In genomic region chr18:9348766-9349165, GRCh38 we compare ENCODE assay signal across 23 cellular contexts. TPM values are rescaled to one million over a fixed set of nuclear protein-coding genes. Genes with fewer than 3 reads are reported as not detected.
A peak's percentile ranks its signal among the peaks of the same experiment; 100 is the strongest.
DNase-seq lines count a peak whose midpoint lies in the region; ATAC-seq, FAIRE-seq and TF ChIP-seq lines count a peak whose summit lies in the region.
"Had no signal": no experiment of that assay in that cellular context is flagged by ENCODE, and none has a peak within 500 bp of the region (broad histone marks: within the 10 kb centered on the region; RNA-seq: fewer than 3 reads in every experiment).

No MANE protein-coding gene starts in this region.

- H3K36me3 ChIP-seq in HCT116 (ENCODE audit: control insufficient read depth in 1 of 2, insufficient read depth in 2 of 2, low read length in 2 of 2) (no peaks in the 10 kb centered on the region), SJCRH30 (0 out of 2 replicates have a peak, but pooled peaks cover 3% of the 10 kb centered on the region), smooth muscle cell (ENCODE audit: low read depth) (peaks cover 6% of the 10 kb centered on the region), kidney (ENCODE audit: control insufficient read depth in 1 of 2, insufficient read depth in 2 of 2, low read length in 2 of 2) (peaks cover 0 to 4% of the 10 kb centered on the region in 2 donors), HAP-1 (replicated peaks) (no peaks in the 10 kb centered on the region)
- H3K36me3 ChIP-seq: lower lobe of right lung had no signal

- in situ Hi-C loops in HAP-1 (cut with MboI; ENCODE audit: low sequenced_read_pairs) = no loop called here

- TF ChIP-seq POLR2A in HCT116 (IDR thresholded peaks at IDR 0.05; ENCODE audit: borderline replicate concordance, extremely low read depth, insufficient read depth, insufficient read length) = no peak

- H3K27ac ChIP-seq in HCT116 (ENCODE audit: low read depth, low read length) = peak overlapping the region; percentile 8; the same call in 1 of the 2 replicates
- peak overlapping the region; percentile 39; the same call in 1 of the 2 replicates for H3K27ac ChIP-seq in SJCRH30
- H3K27ac ChIP-seq in smooth muscle cell (ENCODE audit: low read depth) = peak overlapping the region; percentile 24
- H3K27ac ChIP-seq in kidney (ENCODE audit: low read depth in 2 of 2, low read length in 2 of 2) = no peak overlapping the region
- H3K27ac ChIP-seq: lower lobe of right lung had no signal

- H3K4me3 ChIP-seq in HCT116 (replicated peaks in 1 of 2; ENCODE audit: low read depth in 1 of 2, low read length in 2 of 2) (no peak overlapping the region), SJCRH30 (no peak overlapping the region), smooth muscle cell (no peak overlapping the region), kidney (ENCODE audit: low read length in 2 of 2) (no peak overlapping the region), HAP-1 (no peak overlapping the region)
- H3K4me3 ChIP-seq: lower lobe of right lung had no signal

- BruUV-seq in HCT116 (replicated peaks; lab: Mats Ljungman, UMichigan) = no TSS peak

- no peaks in the 10 kb centered on the region for H3K9me2 ChIP-seq in HCT116 (ENCODE audit: insufficient read depth)

- intact Hi-C loops in HCT116 (cut with micrococcal nuclease) = loop anchor here (5.0 kb wide), 1 partner anchor 169 kb away; no protein-coding TSS in a partner anchor
- intact Hi-C loops in kidney (cut with DNase I) = no loop called here

- RAD21 ChIA-PET in HCT116 (lab: Charles Lee; ENCODE audit: low non-redundant PET in 1 of 2, low total read pairs in 2 of 2, uncharacterized antibody in 2 of 2, unreplicated experiment in 2 of 2) = no interaction called here

- FAIRE-seq in kidney (lab: Jason Lieb, UNC) = no peak
- FAIRE-seq: small intestine had no signal

- ATAC-seq in HCT116 (no peak), GM18868 (IDR thresholded peaks at IDR 0.05; ENCODE audit: unreplicated experiment) (no peak)
- ATAC-seq: activated CD8-positive, alpha-beta T cell treated with anti-CD3 and anti-CD28 coated beads, Interleukin-2, amount 10 ng/mL, durations not matched to agents 7 days and 5 days; activated T-cell treated with anti-CD3 and anti-CD28 coated beads, Interleukin-2, amount 50 U/mL, for 4 hours; lower lobe of right lung; naive thymus-derived CD8-positive, alpha-beta T cell; Right ventricle myocardium inferior; T-helper 17 cell had no signal

- H3K27me3 ChIP-seq in HCT116 (ENCODE audit: insufficient read depth, low read length) (no peaks in the 10 kb centered on the region), SJCRH30 (no peaks in the 10 kb centered on the region), smooth muscle cell (ENCODE audit: low read depth) (no peaks in the 10 kb centered on the region), HAP-1 (ENCODE audit: low read depth) (no peaks in the 10 kb centered on the region)

- POLR2A ChIA-PET in HCT116 (lab: Charles Lee) = interaction anchor here (1.0 kb wide), 1 partner anchor 16 kb away, joined by 3 read pairs; no protein-coding TSS in a partner anchor

- H3K9me3 ChIP-seq in HCT116 (ENCODE audit: control insufficient read depth in 1 of 2, insufficient read depth in 1 of 2, low read depth in 1 of 2, low read length in 2 of 2) (no peaks in the 10 kb centered on the region), SJCRH30 (replicated peaks) (no peaks in the 10 kb centered on the region), smooth muscle cell (replicated peaks; ENCODE audit: low read depth) (no peaks in the 10 kb centered on the region), kidney (ENCODE audit: control insufficient read depth in 1 of 2, low read length in 2 of 2) (no peaks in the 10 kb centered on the region), HAP-1 (no peaks in the 10 kb centered on the region; the same call in 1 of the 2 replicates)
- H3K9me3 ChIP-seq: lower lobe of right lung had no signal

- TF ChIP-seq CTCF in HCT116 (IDR thresholded peaks at IDR 0.05 in 2 of 3, conservative IDR thresholded peaks at IDR 0.05 in 1 of 3; ENCODE audit: borderline replicate concordance in 1 of 3, insufficient read depth in 1 of 3, low read depth in 2 of 3, low read length in 2 of 3) (no peak), smooth muscle cell (IDR thresholded peaks at IDR 0.05; ENCODE audit: borderline replicate concordance, insufficient read depth, poor library complexity, severe bottlenecking) (no peak), kidney (IDR thresholded peaks at IDR 0.05; ENCODE audit: borderline replicate concordance, extremely low read depth, insufficient read depth) (no peak)

- TF ChIP-seq RAD21 in HCT116 (IDR thresholded peaks at IDR 0.05; ENCODE audit: low read depth) = no peak

- peaks cover 6% of the 10 kb centered on the region; the same call in 1 of the 2 replicates for H3K79me2 ChIP-seq in HCT116 (ENCODE audit: insufficient read depth, low read length)
- H3K79me2 ChIP-seq in smooth muscle cell (ENCODE audit: low read depth) = peaks cover 88% of the 10 kb centered on the region

- H2AFZ ChIP-seq in HCT116 (ENCODE audit: low read depth, low read length, poor library complexity, severe bottlenecking) (no peak overlapping the region), smooth muscle cell (ENCODE audit: low read depth) (no peak overlapping the region)

- H3K4me2 ChIP-seq in HCT116 (ENCODE audit: low read length) = peak overlapping the region; percentile 61
- H3K4me2 ChIP-seq in smooth muscle cell = peak overlapping the region; percentile 53

- peaks cover 5% of the 10 kb centered on the region for H3F3A ChIP-seq in smooth muscle cell (ENCODE audit: low read depth)

- H3K4me1 ChIP-seq in HCT116 (ENCODE audit: control insufficient read depth in 1 of 2, insufficient read depth in 2 of 2, low read length in 2 of 2) = peaks cover 17 to 21% of the 10 kb centered on the region in 2 experiments
- H3K4me1 ChIP-seq in SJCRH30 = peaks cover 16% of the 10 kb centered on the region
- H3K4me1 ChIP-seq in smooth muscle cell (ENCODE audit: low read depth) = peaks cover 7% of the 10 kb centered on the region
- no peaks in the 10 kb centered on the region for H3K4me1 ChIP-seq in kidney (ENCODE audit: control insufficient read depth in 1 of 2, insufficient read depth in 1 of 2, low read depth in 1 of 2, low read length in 2 of 2)
- H3K4me1 ChIP-seq in HAP-1 = no peaks in the 10 kb centered on the region

- H3K9ac ChIP-seq in HCT116 (ENCODE audit: low read length) (no peak overlapping the region), smooth muscle cell (ENCODE audit: low read depth) (no peak overlapping the region), kidney (ENCODE audit: low read length in 2 of 2) (no peak overlapping the region)

- DNase-seq in HCT116 (ENCODE audit: low read depth, low spot score) = no peak
- DNase-seq in SJCRH30 = peak in 1 of 2 experiments; percentile 1
- DNase-seq in fibroblast of peridontal ligament (ENCODE audit: extremely low read depth) = peak; percentile 40
- no peak for DNase-seq in smooth muscle cell (lab: John Stamatoyannopoulos, UW; ENCODE audit: unreplicated experiment)
- DNase-seq in kidney = no peak
- DNase-seq in HAP-1 (ENCODE audit: low spot score in 2 of 2) = no peak
- DNase-seq in T1000 (lab: John Stamatoyannopoulos, UW) = no peak
- DNase-seq: activated CD4-positive, CD25-positive, alpha-beta regulatory T cell; activated CD8-positive, alpha-beta T cell treated with anti-CD3 and anti-CD28 coated beads, Interleukin-2, amount 10 ng/mL, durations not matched to agents 7 days and 5 days; activated naive CD4-positive, alpha-beta T cell treated with anti-CD3 and anti-CD28 coated beads, Interleukin-2, amount 50 U/mL, for 16 hours; activated T-cell treated with anti-CD3 and anti-CD28 coated beads, Interleukin-2, amount 50 U/mL, for 4 hours; Calu3; erythroblast; lower lobe of right lung; naive thymus-derived CD8-positive, alpha-beta T cell; NCI-H187 treated with DMSO at 0.1 percent for 48 hours; NCI-H446 treated with DMSO at 0.1 percent for 48 hours; posterior cingulate gyrus; small intestine; stimulated activated CD4-positive, alpha-beta T cell treated with anti-CD3 and anti-CD28 coated beads, Interleukin-4, amount 100 ng/mL, for 24 hours; T-helper 17 cell had no signal

- no peaks in the 10 kb centered on the region for H4K20me1 ChIP-seq in HCT116 (ENCODE audit: insufficient read depth)
- peaks cover 56% of the 10 kb centered on the region for H4K20me1 ChIP-seq in smooth muscle cell (ENCODE audit: low read depth)

- CTCF ChIA-PET in HCT116 (lab: Charles Lee) = no interaction called here

TF ChIP-seq in HCT116, 20 proteins besides CTCF, POLR2A, EP300 and RAD21 (continues in another document):
- TF ChIP-seq REST (IDR thresholded peaks at IDR 0.05; ENCODE audit: low read depth) (no peak), ELF1 (IDR thresholded peaks at IDR 0.05; ENCODE audit: borderline replicate concordance, low read depth) (no peak), ATF3 (IDR thresholded peaks at IDR 0.05) (no peak)

RNA-seq across cellular contexts. Expression of gene TWSG1, which starts 14.2 kb away (rescaled TPM):
- total RNA-seq in HCT116 (2021; ENCODE audit: unreplicated experiment) (35.7 TPM), smooth muscle cell (104 and 148 TPM in 2 replicates), kidney (50.1 TPM)
- polyA plus RNA-seq in HCT116 (2012) = 23.2 and 24.5 TPM in 2 replicates
- total RNA-seq in SJCRH30 (2014; rRNA removed; shearing (Covaris generic)) = 33.9 and 39.4 TPM in 2 replicates
- polyA plus RNA-seq in smooth muscle cell (49.9 and 71.4 TPM in 2 replicates), kidney (ENCODE audit: insufficient read depth, low read depth, low replicate concordance) (16.9 TPM)

Comparison
In these comparisons a context has a peak if more than half of its experiments do, and no peak if none do; other contexts are left out.
1. H3K27ac ChIP-seq: peak in HCT116 (single experiment), SJCRH30 (single experiment) and smooth muscle cell (single experiment); none in kidney (0 of 2).